31 cellular contexts compared by ENCODE assay signal in the genomic region with DNA sequence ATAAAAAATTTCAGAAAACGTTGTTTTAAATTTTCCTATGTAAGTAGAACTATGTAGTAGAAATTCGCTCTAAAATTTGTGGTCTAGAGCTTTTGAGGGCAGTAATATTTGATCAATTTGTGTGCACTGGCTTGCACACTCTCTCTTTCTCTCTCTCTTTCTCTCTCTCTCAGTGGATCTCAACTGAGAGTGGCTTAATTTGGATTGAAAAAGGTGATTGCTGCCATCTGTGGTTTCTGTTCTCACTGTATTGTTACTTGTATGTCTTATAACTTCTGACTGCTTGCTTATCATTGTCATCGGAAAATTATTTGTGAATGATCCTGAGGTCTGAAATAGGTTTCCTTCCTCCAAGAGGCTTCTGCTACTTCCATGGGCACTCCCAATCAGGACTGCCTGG.
"Had no signal": no experiment of that assay in that cellular context is flagged by ENCODE, and none has a peak within 500 bp of the region (broad histone marks: within the 10 kb centered on the region; RNA-seq: fewer than 3 reads in every experiment).

No MANE protein-coding gene starts in this region.

- ATAC-seq: Panc1, Right ventricle myocardium inferior, SK-N-SH treated with all-trans-retinoic acid at 6 μM for 48 hours, T-cell had no signal

- H3K4me1 ChIP-seq: SJCRH30 had no signal

- H2AFZ ChIP-seq: PC-9 had no signal

- H3K27me3 ChIP-seq: SJCRH30 had no signal

- H3K4me3 Mint-ChIP-seq: T-cell had no signal

- H3K9me3 ChIP-seq: SJCRH30 had no signal

- H3K36me3 Mint-ChIP-seq: T-cell had no signal

- H3K4me3 ChIP-seq: PC-9, SJCRH30, SK-N-MC had no signal

- H3K4me2 ChIP-seq: PC-9 had no signal

- DNase-seq: NCI-H1048, NCI-H1092 treated with DMSO at 0.1 percent for 48 hours, NCI-H1105 treated with DMSO at 0.1 percent for 48 hours, NCI-H1417, NCI-H1436, NCI-H146, NCI-H1694, NCI-H187, NCI-H1930, NCI-H2029 treated with DMSO at 0.1 percent for 48 hours, NCI-H2081 treated with DMSO at 0.1 percent for 48 hours, NCI-H2107, NCI-H2171, NCI-H226, NCI-H446 treated with DMSO at 0.1 percent for 48 hours, NCI-H510A, NCI-H524, NCI-H526, NCI-H69, NCI-H748 treated with DMSO at 0.1 percent for 48 hours, NCI-H82, PC-9, SHP77, SIG-M5, SJCRH30, T-cell had no signal

- H3K27me3 Mint-ChIP-seq: T-cell had no signal

- H3K27ac Mint-ChIP-seq: T-cell had no signal

- H3K4me1 Mint-ChIP-seq: T-cell had no signal

- H3K27ac ChIP-seq: PC-9, RWPE1, SJCRH30, SK-N-MC had no signal

- H3K36me3 ChIP-seq: SJCRH30 had no signal
